In genomic region chr2:148173168-148173567, GRCh38 we compare ENCODE assay signal across 34 cellular contexts.
"Had no signal": no experiment of that assay in that cellular context is flagged by ENCODE, and none has a peak within 500 bp of the region (broad histone marks: within the 10 kb centered on the region; RNA-seq: fewer than 3 reads in every experiment).

No MANE protein-coding gene starts in this region.

- FAIRE-seq: astrocyte, bronchial epithelial cell, frontal cortex had no signal

- ATAC-seq: activated CD4-positive, alpha-beta T cell treated with anti-CD3 and anti-CD28 coated beads for 36 hours; activated T-cell treated with anti-CD3 and anti-CD28 coated beads, Interleukin-2, amount 50 U/mL, for 72 hours; activated T-helper 17 cell treated with anti-CD3 and anti-CD28 coated beads, Interleukin-2, amount 50 U/mL, for 72 hours; esophagus mucosa; T-helper 17 cell had no signal

- H3K9me3 Mint-ChIP-seq: activated CD4-positive, alpha-beta T cell treated with anti-CD3 and anti-CD28 coated beads, Interleukin-2, amount 10 ng/mL, durations not matched to agents 24 days and 14 days; central memory CD8-positive, alpha-beta T cell; endodermal cell; T-helper 2 cell treated with Interferon-gamma antibody and Interleukin-4, amounts not matched to agents 5 μg/mL and 100 μg/mL, for 36 hours had no signal

- H3K4me3 ChIP-seq: coronary artery, dorsolateral prefrontal cortex had no signal

- H3K36me3 ChIP-seq: brain microvascular endothelial cell, WERI-Rb-1 had no signal

- H3K27me3 Mint-ChIP-seq: activated CD4-positive, alpha-beta memory T cell treated with anti-CD3 and anti-CD28 coated beads for 36 hours; activated CD4-positive, alpha-beta T cell treated with anti-CD3 and anti-CD28 coated beads for 36 hours; activated CD4-positive, alpha-beta T cell treated with anti-CD3 and anti-CD28 coated beads, Interleukin-2, amount 10 ng/mL, durations not matched to agents 24 days and 14 days; activated naive CD8-positive, alpha-beta T cell; activated T-cell treated with anti-CD3 and anti-CD28 coated beads, Interleukin-2, amount 50 U/mL, for 24 hours; activated T-helper 17 cell treated with anti-CD3 and anti-CD28 coated beads, Interleukin-2, amount 50 U/mL, for 72 hours; central memory CD8-positive, alpha-beta T cell; dendritic cell treated with granulocyte-macrophage colony-stimulating factor and Interleukin-4, amounts not matched to agents 40 ng/mL and 50 ng/mL, for 4 days; T-helper 17 cell had no signal

- H3K27me3 ChIP-seq: brain microvascular endothelial cell, dorsolateral prefrontal cortex had no signal

- H3K27ac ChIP-seq: brain microvascular endothelial cell, coronary artery, dorsolateral prefrontal cortex, WERI-Rb-1 had no signal

- H3K27ac Mint-ChIP-seq: activated CD4-positive, alpha-beta memory T cell treated with anti-CD3 and anti-CD28 coated beads for 36 hours; activated CD4-positive, alpha-beta T cell treated with anti-CD3 and anti-CD28 coated beads for 36 hours; activated CD4-positive, alpha-beta T cell treated with anti-CD3 and anti-CD28 coated beads, Interleukin-2, amount 10 ng/mL, durations not matched to agents 24 days and 14 days; activated naive CD8-positive, alpha-beta T cell; activated T-cell treated with anti-CD3 and anti-CD28 coated beads, Interleukin-2, amount 50 U/mL, for 24 hours; activated T-helper 17 cell treated with anti-CD3 and anti-CD28 coated beads, Interleukin-2, amount 50 U/mL, for 72 hours; dendritic cell treated with granulocyte-macrophage colony-stimulating factor and Interleukin-4, amounts not matched to agents 40 ng/mL and 50 ng/mL, for 4 days; T-helper 17 cell; T-helper 2 cell treated with Interferon-gamma antibody and Interleukin-4, amounts not matched to agents 5 μg/mL and 100 μg/mL, for 36 hours had no signal

- H3K4me1 Mint-ChIP-seq: activated CD4-positive, alpha-beta T cell treated with anti-CD3 and anti-CD28 coated beads for 36 hours; activated CD4-positive, alpha-beta T cell treated with anti-CD3 and anti-CD28 coated beads, Interleukin-2, amount 10 ng/mL, durations not matched to agents 24 days and 14 days; activated T-helper 17 cell treated with anti-CD3 and anti-CD28 coated beads, Interleukin-2, amount 50 U/mL, for 72 hours; central memory CD8-positive, alpha-beta T cell; endodermal cell; T-helper 17 cell had no signal

- H3K4me3 Mint-ChIP-seq: activated CD4-positive, alpha-beta memory T cell treated with anti-CD3 and anti-CD28 coated beads for 36 hours; activated CD4-positive, alpha-beta T cell treated with anti-CD3 and anti-CD28 coated beads for 36 hours; activated CD4-positive, alpha-beta T cell treated with anti-CD3 and anti-CD28 coated beads, Interleukin-2, amount 10 ng/mL, durations not matched to agents 24 days and 14 days; activated naive CD8-positive, alpha-beta T cell; activated T-cell treated with anti-CD3 and anti-CD28 coated beads, Interleukin-2, amount 50 U/mL, for 24 hours; activated T-cell treated with anti-CD3 and anti-CD28 coated beads, Interleukin-2, amount 50 U/mL, for 72 hours; activated T-helper 17 cell treated with anti-CD3 and anti-CD28 coated beads, Interleukin-2, amount 50 U/mL, for 72 hours; central memory CD8-positive, alpha-beta T cell; dendritic cell treated with granulocyte-macrophage colony-stimulating factor and Interleukin-4, amounts not matched to agents 40 ng/mL and 50 ng/mL, for 4 days; endodermal cell; T-helper 17 cell; T-helper 2 cell treated with Interferon-gamma antibody and Interleukin-4, amounts not matched to agents 5 μg/mL and 100 μg/mL, for 36 hours had no signal

- DNase-seq: activated CD4-positive, alpha-beta memory T cell treated with anti-CD3 and anti-CD28 coated beads for 36 hours; activated CD4-positive, alpha-beta T cell treated with anti-CD3 and anti-CD28 coated beads for 36 hours; activated CD4-positive, alpha-beta T cell treated with anti-CD3 and anti-CD28 coated beads, Interleukin-2, amount 10 ng/mL, durations not matched to agents 24 days and 14 days; activated CD4-positive, CD25-positive, alpha-beta regulatory T cell; activated CD4-positive, CD25-positive, alpha-beta regulatory T cell treated with anti-CD3 and anti-CD28 coated beads, Interleukin-2, amount 50 U/mL, for 72 hours; activated CD8-positive, alpha-beta memory T cell treated with anti-CD3 and anti-CD28 coated beads, Interleukin-2, amount 50 U/mL, for 48 hours; activated effector memory CD4-positive, alpha-beta T cell treated with Interleukin-2 at 50 U/mL for 16 hours; activated gamma-delta T cell treated with Interleukin-2 at 50 U/mL for 16 hours; activated naive CD4-positive, alpha-beta T cell treated with anti-CD3 and anti-CD28 coated beads, Interleukin-2, amount 50 U/mL, for 16 hours; activated naive CD4-positive, alpha-beta T cell treated with Interleukin-2 at 50 U/mL for 16 hours; activated T-cell treated with anti-CD3 and anti-CD28 coated beads for 4 hours; activated T-cell treated with anti-CD3 and anti-CD28 coated beads, Interleukin-2, amount 50 U/mL, for 24 hours; activated T-cell treated with anti-CD3 and anti-CD28 coated beads, Interleukin-2, amount 50 U/mL, for 72 hours; amniotic stem cell; anterior cingulate cortex; brain microvascular endothelial cell; dorsolateral prefrontal cortex; effector memory CD4-positive, alpha-beta T cell; endodermal cell; foreskin fibroblast; T-helper 1 cell; T-helper 17 cell; T1000; WERI-Rb-1 had no signal
